In the genomic region with DNA sequence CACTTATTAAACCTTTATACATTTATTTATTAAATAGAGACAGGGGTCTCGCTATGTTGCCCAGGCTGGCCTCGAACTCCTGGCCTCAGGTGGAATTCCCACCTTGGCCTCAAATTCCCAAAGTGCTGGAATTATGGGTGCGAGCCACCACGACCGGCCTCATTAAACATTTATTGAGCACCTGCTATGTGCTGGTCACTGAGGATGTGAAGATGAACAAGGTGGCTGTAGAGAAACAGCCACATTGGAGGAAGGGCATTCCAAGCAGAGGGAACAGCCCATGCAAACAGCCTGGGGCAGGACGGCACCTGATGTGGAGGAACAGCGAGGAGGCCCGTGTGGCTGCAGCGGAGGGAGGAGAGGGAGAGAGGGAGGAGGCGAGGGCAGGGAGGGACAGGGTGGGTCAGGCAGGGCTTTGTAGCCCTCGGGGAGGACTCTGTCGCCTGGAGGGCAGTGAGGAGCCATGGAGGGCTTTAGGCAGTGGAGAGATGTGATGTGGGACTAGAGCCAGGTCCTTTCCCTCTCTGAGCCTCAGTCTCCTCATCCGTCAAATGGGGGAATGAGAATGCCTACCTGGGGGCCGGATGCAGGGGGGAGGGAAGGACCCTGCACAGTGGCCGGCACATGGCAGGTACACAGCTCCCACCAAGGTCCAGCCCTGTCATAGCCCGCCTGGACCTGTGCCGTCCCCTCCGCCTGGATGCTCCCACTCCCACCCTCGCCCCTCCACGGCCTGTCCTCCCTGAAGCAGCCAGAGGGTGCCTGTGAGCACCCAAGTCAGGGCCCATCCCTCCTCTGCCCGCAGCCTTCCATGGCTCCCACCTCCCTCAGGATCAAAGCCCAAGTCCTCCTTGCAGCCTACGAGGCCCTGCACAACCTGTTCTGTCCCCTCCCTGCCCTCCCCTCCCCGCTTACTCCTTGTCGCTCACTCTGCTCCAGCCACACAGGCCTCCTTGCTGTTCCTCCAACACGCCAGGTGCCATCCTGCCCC, we compare ENCODE assay signal across 14 cellular contexts. TPM values are rescaled to one million over a fixed set of nuclear protein-coding genes. Genes with fewer than 3 reads are reported as not detected.
DNase-seq lines count a peak whose midpoint lies in the region; ATAC-seq and TF ChIP-seq lines count a peak whose summit lies in the region.
"Had no signal": no experiment of that assay in that cellular context is flagged by ENCODE, and none has a peak within 500 bp of the region (broad histone marks: within the 10 kb centered on the region; RNA-seq: fewer than 3 reads in every experiment).

No MANE protein-coding gene starts in this region.

- no peaks in the 10 kb centered on the region for H3K36me3 ChIP-seq in Loucy (ENCODE audit: insufficient read depth, low read length)
- H3K36me3 ChIP-seq in body of pancreas (replicated peaks in 1 of 2; ENCODE audit: insufficient read depth in 1 of 2, low read depth in 2 of 2), result no peaks in the 10 kb centered on the region
- H3K36me3 ChIP-seq in liver (ENCODE audit: control insufficient read depth in 4 of 4, insufficient read depth in 3 of 4, low read depth in 1 of 4, low read length in 3 of 4), result no peaks in the 10 kb centered on the region
- no peaks in the 10 kb centered on the region for H3K36me3 ChIP-seq in thyroid gland
- no peaks in the 10 kb centered on the region for H3K36me3 ChIP-seq in colonic mucosa
- H3K36me3 ChIP-seq: SJSA1, WERI-Rb-1 had no signal

- DNase-seq in body of pancreas, result peak in 1 of 4 donors; percentile 34
- DNase-seq in thyroid gland, result no peak
- DNase-seq in NCI-H1436 treated with DMSO at 0.1 percent for 48 hours (lab: John Stamatoyannopoulos, UW), result no peak
- no peak for DNase-seq in colonic mucosa
- DNase-seq in substantia nigra (lab: John Stamatoyannopoulos, UW), result no peak
- DNase-seq: DMS79 treated with DMSO at 0.1 percent for 48 hours, foreskin melanocyte, NCI-H526 treated with DMSO at 0.1 percent for 48 hours, retina had no signal

- H3K4me3 ChIP-seq in Loucy (ENCODE audit: low read length, poor library complexity, severe bottlenecking) (no peak overlapping the region), body of pancreas (no peak overlapping the region), liver (ENCODE audit: low read depth in 1 of 3, low read length in 3 of 3) (no peak overlapping the region), thyroid gland (replicated peaks in 1 of 3) (no peak overlapping the region), colonic mucosa (no peak overlapping the region)

- intact Hi-C loops in body of pancreas (cut with DNase I), result no loop called here
- intact Hi-C loops in thyroid gland (cut with DNase I), result no loop called here
- intact Hi-C loops in colonic mucosa (cut with DNase I), result no loop called here

- H3K4me1 ChIP-seq in Loucy (ENCODE audit: insufficient read depth, low read length, poor library complexity, severe bottlenecking) (peaks cover 6% of the 10 kb centered on the region), body of pancreas (peaks cover 74% of the 10 kb centered on the region), liver (ENCODE audit: control insufficient read depth in 4 of 4, insufficient read depth in 4 of 4, low read length in 3 of 4) (peaks cover 15 to 45% (median 25%) of the 10 kb centered on the region in 4 donors), thyroid gland (peaks cover 40 to 50% of the 10 kb centered on the region in 2 donors), colonic mucosa (peaks cover 3% of the 10 kb centered on the region)

- ATAC-seq in body of pancreas (no peak), GM19395 (IDR thresholded peaks at IDR 0.05; ENCODE audit: unreplicated experiment) (no peak)

- TF ChIP-seq RAD21 in liver (IDR thresholded peaks at IDR 0.05), result no peak

- H3F3A ChIP-seq in Loucy (ENCODE audit: low read depth), result no peaks in the 10 kb centered on the region

- no peaks in the 10 kb centered on the region for H3K79me2 ChIP-seq in Loucy (ENCODE audit: insufficient read depth, low read length)

- peak overlapping the region; percentile 90 to 99 (median 96) for H3K27ac ChIP-seq in body of pancreas
- H3K27ac ChIP-seq in liver (ENCODE audit: low read depth in 1 of 2, low read length in 2 of 2), result peak overlapping the region; percentile 90 to 91
- H3K27ac ChIP-seq in thyroid gland, result peak overlapping the region in 2 of 3 donors; percentile 70 to 81
- H3K27ac ChIP-seq in colonic mucosa, result no peak overlapping the region
- no peak overlapping the region for H3K27ac ChIP-seq in substantia nigra (ENCODE audit: low read depth, low read length, poor library complexity, severe bottlenecking)
- H3K27ac ChIP-seq: SJSA1 had no signal

- H3K9ac ChIP-seq in Loucy (ENCODE audit: low read depth, low read length, poor library complexity, severe bottlenecking), result no peak overlapping the region
- no peak overlapping the region for H3K9ac ChIP-seq in liver (ENCODE audit: low read depth in 1 of 2, low read length in 2 of 2)
- H3K9ac ChIP-seq in colonic mucosa (ENCODE audit: low read depth in 2 of 2, low read length in 2 of 2), result no peak overlapping the region

- H3K4me2 ChIP-seq in Loucy (ENCODE audit: low read depth, low read length, poor library complexity, severe bottlenecking), result peak overlapping the region; percentile 45

- WGBS in body of pancreas, 2 donors, result 88 to 89% methylated on average over 17 to 25 of the region's 25 CpGs
- 93% methylated on average over 25 of the region's 25 CpGs for WGBS in liver
- 93 to 95% methylated on average over 25 of the region's 25 CpGs for WGBS in thyroid gland, 2 donors

- no peak for TF ChIP-seq CTCF in Loucy (conservative IDR thresholded peaks at IDR 0.05; ENCODE audit: low read length)
- TF ChIP-seq CTCF in body of pancreas (IDR thresholded peaks at IDR 0.05), result no peak
- TF ChIP-seq CTCF in liver (IDR thresholded peaks at IDR 0.05; ENCODE audit: low read depth, low read length, missing input control), result no peak
- TF ChIP-seq CTCF in thyroid gland (IDR thresholded peaks at IDR 0.05), result no peak
- no peak for TF ChIP-seq CTCF in colonic mucosa (IDR thresholded peaks at IDR 0.05)

- H3K9me3 ChIP-seq in Loucy (ENCODE audit: insufficient read depth, low read depth, low read length) (no peaks in the 10 kb centered on the region), body of pancreas (no peaks in the 10 kb centered on the region), liver (ENCODE audit: control insufficient read depth in 4 of 4, low read length in 3 of 4) (no peaks in the 10 kb centered on the region), thyroid gland (no peaks in the 10 kb centered on the region), colonic mucosa (no peaks in the 10 kb centered on the region)
- H3K9me3 ChIP-seq: SJSA1 had no signal

- no peak overlapping the region for H2AFZ ChIP-seq in Loucy (ENCODE audit: low read length)

- H3K27me3 ChIP-seq in Loucy (ENCODE audit: insufficient read depth, low read length, poor library complexity, severe bottlenecking) (no peaks in the 10 kb centered on the region), body of pancreas (no peaks in the 10 kb centered on the region), liver (ENCODE audit: control insufficient read depth in 4 of 4, insufficient read depth in 4 of 4, low read length in 3 of 4) (no peaks in the 10 kb centered on the region), thyroid gland (no peaks in the 10 kb centered on the region), colonic mucosa (no peaks in the 10 kb centered on the region)
- H3K27me3 ChIP-seq: SJSA1 had no signal

- H4K20me1 ChIP-seq in Loucy (ENCODE audit: insufficient read depth, low read length, poor library complexity, severe bottlenecking), result no peaks in the 10 kb centered on the region

- H3K9me2 ChIP-seq in Loucy (replicated peaks; ENCODE audit: low read depth, low read length), result no peaks in the 10 kb centered on the region

- TF ChIP-seq POLR2A in body of pancreas (IDR thresholded peaks at IDR 0.05), result no peak
- TF ChIP-seq POLR2A in thyroid gland (IDR thresholded peaks at IDR 0.05), result no peak

TF ChIP-seq in liver, 16 proteins besides CTCF, POLR2A, EP300 and RAD21:
- TF ChIP-seq EGR1 (IDR thresholded peaks at IDR 0.05; ENCODE audit: low read depth in 2 of 2), result no peak

RNA-seq across cellular contexts. Expression of gene NFIC, which starts 21.5 kb away (rescaled TPM):
- total RNA-seq in body of pancreas (100 to 1,000 TPM; 178 to 186 TPM), liver (100 to 1,000 TPM in 1 of 2 donors, 10 to 100 TPM in 1; 12.8 to 100 TPM), thyroid gland (100 to 1,000 TPM in 3 of 4 donors, 10 to 100 TPM in 1; 76.2 to 183 (median 132) TPM), colonic mucosa (10 to 100 TPM; 42.0 to 71.3 TPM)
- polyA plus RNA-seq in liver, result 10 to 100 TPM; 71.8 to 78.5 TPM

Comparison
In these comparisons a context has a peak if more than half of its experiments do, and no peak if none do; other contexts are left out.
1. H3K27ac ChIP-seq: peak in body of pancreas (4 of 4), liver (2 of 2) and thyroid gland (2 of 3); none in colonic mucosa (single experiment) and substantia nigra (single experiment).